8 cellular contexts compared by ENCODE assay signal in genomic region chr1:23376890-23377811, GRCh38. TPM values are rescaled to one million over a fixed set of nuclear protein-coding genes. Genes with fewer than 3 reads are reported as not detected.
DNase-seq lines count a peak whose midpoint lies in the region; ATAC-seq, FAIRE-seq and TF ChIP-seq lines count a peak whose summit lies in the region.

No MANE protein-coding gene starts in this region.

- ATAC-seq in activated CD8-positive, alpha-beta T cell treated with anti-CD3 and anti-CD28 coated beads for 36 hours = no peak
- ATAC-seq in activated T-cell treated with anti-CD3 and anti-CD28 coated beads, Interleukin-2, amount 50 U/mL, for 72 hours (replicated peaks in 1 of 2) = no peak

- H3K36me3 Mint-ChIP-seq in activated CD8-positive, alpha-beta T cell treated with anti-CD3 and anti-CD28 coated beads for 36 hours (ENCODE audit: low read depth) = peaks cover 1% of the 10 kb centered on the region
- H3K36me3 Mint-ChIP-seq in activated CD4-positive, alpha-beta T cell treated with anti-CD3 and anti-CD28 coated beads, Interleukin-2, amount 10 ng/mL, durations not matched to agents 24 days and 14 days (ENCODE audit: low read depth) = no peaks in the 10 kb centered on the region
- H3K36me3 Mint-ChIP-seq in activated T-cell treated with anti-CD3 and anti-CD28 coated beads, Interleukin-2, amount 50 U/mL, for 72 hours (ENCODE audit: insufficient read depth in 2 of 2) = no peaks in the 10 kb centered on the region

- no peak overlapping the region for H3K27ac Mint-ChIP-seq in activated CD8-positive, alpha-beta T cell treated with anti-CD3 and anti-CD28 coated beads for 36 hours
- no peak overlapping the region for H3K27ac Mint-ChIP-seq in activated CD4-positive, alpha-beta T cell treated with anti-CD3 and anti-CD28 coated beads, Interleukin-2, amount 10 ng/mL, durations not matched to agents 24 days and 14 days
- H3K27ac Mint-ChIP-seq in activated T-cell treated with anti-CD3 and anti-CD28 coated beads, Interleukin-2, amount 50 U/mL, for 72 hours = no peak overlapping the region

- H3K4me1 Mint-ChIP-seq in activated CD8-positive, alpha-beta T cell treated with anti-CD3 and anti-CD28 coated beads for 36 hours (ENCODE audit: low read depth) = no peaks in the 10 kb centered on the region
- H3K4me1 Mint-ChIP-seq in activated CD4-positive, alpha-beta T cell treated with anti-CD3 and anti-CD28 coated beads, Interleukin-2, amount 10 ng/mL, durations not matched to agents 24 days and 14 days = no peaks in the 10 kb centered on the region
- peaks cover 4% of the 10 kb centered on the region for H3K4me1 Mint-ChIP-seq in activated T-cell treated with anti-CD3 and anti-CD28 coated beads, Interleukin-2, amount 50 U/mL, for 72 hours (ENCODE audit: low read depth)

- DNase-seq in DMS53 (lab: John Stamatoyannopoulos, UW) = peak; percentile 96
- peak; percentile 89 for DNase-seq in RCC 7860 (ENCODE audit: low spot score)
- peak; percentile 78 for DNase-seq in fibroblast of pulmonary artery (ENCODE audit: low read depth)
- peak; percentile 91 for DNase-seq in renal cortical epithelial cell (ENCODE audit: low read depth)
- no peak for DNase-seq in activated CD8-positive, alpha-beta T cell treated with anti-CD3 and anti-CD28 coated beads for 36 hours
- no peak for DNase-seq in activated CD4-positive, alpha-beta T cell treated with anti-CD3 and anti-CD28 coated beads, Interleukin-2, amount 10 ng/mL, durations not matched to agents 24 days and 14 days
- DNase-seq in NK-92 treated with Interleukin-12 subunit alpha and Interleukin-12 subunit beta, amount 100 ng/mL, for 24 hours (lab: John Stamatoyannopoulos, UW) = no peak
- no peak for DNase-seq in activated T-cell treated with anti-CD3 and anti-CD28 coated beads, Interleukin-2, amount 50 U/mL, for 72 hours

- peak; percentile 81 for FAIRE-seq in RCC 7860 (lab: Jason Lieb, UNC)

- TF ChIP-seq CTCF in fibroblast of pulmonary artery (IDR thresholded peaks at IDR 0.05; ENCODE audit: low read length, missing control alignments) = no peak
- no peak for TF ChIP-seq CTCF in activated CD8-positive, alpha-beta T cell treated with anti-CD3 and anti-CD28 coated beads for 36 hours (IDR thresholded peaks at IDR 0.05)

- no peak overlapping the region for H3K4me3 Mint-ChIP-seq in activated CD8-positive, alpha-beta T cell treated with anti-CD3 and anti-CD28 coated beads for 36 hours
- no peak overlapping the region for H3K4me3 Mint-ChIP-seq in activated CD4-positive, alpha-beta T cell treated with anti-CD3 and anti-CD28 coated beads, Interleukin-2, amount 10 ng/mL, durations not matched to agents 24 days and 14 days
- H3K4me3 Mint-ChIP-seq in activated T-cell treated with anti-CD3 and anti-CD28 coated beads, Interleukin-2, amount 50 U/mL, for 72 hours = no peak overlapping the region

- intact Hi-C loops in activated CD8-positive, alpha-beta T cell treated with anti-CD3 and anti-CD28 coated beads for 36 hours (cut with micrococcal nuclease) = no loop called here
- intact Hi-C loops in activated CD4-positive, alpha-beta T cell treated with anti-CD3 and anti-CD28 coated beads, Interleukin-2, amount 10 ng/mL, durations not matched to agents 24 days and 14 days (cut with micrococcal nuclease) = no loop called here

- H3K4me3 ChIP-seq in fibroblast of pulmonary artery (replicated peaks; ENCODE audit: low read depth, low read length) = no peak overlapping the region

- CTCF ChIA-PET in activated CD8-positive, alpha-beta T cell treated with anti-CD3 and anti-CD28 coated beads for 36 hours (lab: Charles Lee) = interaction anchor here (2.2 kb wide), 1 partner anchor 26 kb away, joined by 8 read pairs; no protein-coding TSS in a partner anchor

- no peaks in the 10 kb centered on the region for H3K9me3 Mint-ChIP-seq in activated CD8-positive, alpha-beta T cell treated with anti-CD3 and anti-CD28 coated beads for 36 hours
- H3K9me3 Mint-ChIP-seq in activated CD4-positive, alpha-beta T cell treated with anti-CD3 and anti-CD28 coated beads, Interleukin-2, amount 10 ng/mL, durations not matched to agents 24 days and 14 days = no peaks in the 10 kb centered on the region
- no peaks in the 10 kb centered on the region for H3K9me3 Mint-ChIP-seq in activated T-cell treated with anti-CD3 and anti-CD28 coated beads, Interleukin-2, amount 50 U/mL, for 72 hours

- POLR2A ChIA-PET in activated CD8-positive, alpha-beta T cell treated with anti-CD3 and anti-CD28 coated beads for 36 hours (lab: Charles Lee) = no interaction called here

- H3K27me3 Mint-ChIP-seq in activated CD8-positive, alpha-beta T cell treated with anti-CD3 and anti-CD28 coated beads for 36 hours = no peaks in the 10 kb centered on the region
- H3K27me3 Mint-ChIP-seq in activated CD4-positive, alpha-beta T cell treated with anti-CD3 and anti-CD28 coated beads, Interleukin-2, amount 10 ng/mL, durations not matched to agents 24 days and 14 days = no peaks in the 10 kb centered on the region
- H3K27me3 Mint-ChIP-seq in activated T-cell treated with anti-CD3 and anti-CD28 coated beads, Interleukin-2, amount 50 U/mL, for 72 hours (ENCODE audit: low read depth) = no peaks in the 10 kb centered on the region

RNA-seq across cellular contexts. Expression of gene ZNF436, which starts 7.5 kb away (rescaled TPM):
- total RNA-seq in renal cortical epithelial cell = 19.8 and 35.2 TPM in 2 replicates
- total RNA-seq in activated CD8-positive, alpha-beta T cell treated with anti-CD3 and anti-CD28 coated beads for 36 hours = 1 to 10 TPM; 5.8 to 7.2 TPM
- 5.2 TPM in 2 replicates for total RNA-seq in activated CD4-positive, alpha-beta T cell treated with anti-CD3 and anti-CD28 coated beads, Interleukin-2, amount 10 ng/mL, durations not matched to agents 24 days and 14 days
- 1 to 10 TPM; 8.7 to 8.8 TPM for total RNA-seq in activated T-cell treated with anti-CD3 and anti-CD28 coated beads, Interleukin-2, amount 50 U/mL, for 72 hours

RNA-seq across cellular contexts. Expression of gene HNRNPR, which starts 33.1 kb away (rescaled TPM):
- total RNA-seq in renal cortical epithelial cell = 65.8 and 131 TPM in 2 replicates
- total RNA-seq in activated CD8-positive, alpha-beta T cell treated with anti-CD3 and anti-CD28 coated beads for 36 hours = 100 to 1,000 TPM; 190 to 203 TPM
- 229 and 235 TPM in 2 replicates for total RNA-seq in activated CD4-positive, alpha-beta T cell treated with anti-CD3 and anti-CD28 coated beads, Interleukin-2, amount 10 ng/mL, durations not matched to agents 24 days and 14 days
- 100 to 1,000 TPM; 127 TPM for total RNA-seq in activated T-cell treated with anti-CD3 and anti-CD28 coated beads, Interleukin-2, amount 50 U/mL, for 72 hours

RNA-seq across cellular contexts. Expression of gene TCEA3, which starts 47.4 kb away (rescaled TPM):
- total RNA-seq in renal cortical epithelial cell = 4.2 and 9.6 TPM in 2 replicates
- 1 to 10 TPM; 7.0 to 8.3 TPM for total RNA-seq in activated CD8-positive, alpha-beta T cell treated with anti-CD3 and anti-CD28 coated beads for 36 hours
- 6.7 and 7.8 TPM in 2 replicates for total RNA-seq in activated CD4-positive, alpha-beta T cell treated with anti-CD3 and anti-CD28 coated beads, Interleukin-2, amount 10 ng/mL, durations not matched to agents 24 days and 14 days
- 1 to 10 TPM; 4.7 to 6.1 TPM for total RNA-seq in activated T-cell treated with anti-CD3 and anti-CD28 coated beads, Interleukin-2, amount 50 U/mL, for 72 hours

Comparison
In these comparisons a context has a peak if more than half of its experiments do, and no peak if none do; other contexts are left out.
1. DNase-seq: peak in DMS53 (single experiment), RCC 7860 (single experiment), fibroblast of pulmonary artery (single experiment) and renal cortical epithelial cell (single experiment); none in activated CD8-positive, alpha-beta T cell treated with anti-CD3 and anti-CD28 coated beads for 36 hours (single experiment), activated CD4-positive, alpha-beta T cell treated with anti-CD3 and anti-CD28 coated beads, Interleukin-2, amount 10 ng/mL, durations not matched to agents 24 days and 14 days (single experiment), NK-92 treated with Interleukin-12 subunit alpha and Interleukin-12 subunit beta, amount 100 ng/mL, for 24 hours (single experiment) and activated T-cell treated with anti-CD3 and anti-CD28 coated beads, Interleukin-2, amount 50 U/mL, for 72 hours (0 of 2).